ENCODE assay signal across 10 cellular contexts in the genomic region with DNA sequence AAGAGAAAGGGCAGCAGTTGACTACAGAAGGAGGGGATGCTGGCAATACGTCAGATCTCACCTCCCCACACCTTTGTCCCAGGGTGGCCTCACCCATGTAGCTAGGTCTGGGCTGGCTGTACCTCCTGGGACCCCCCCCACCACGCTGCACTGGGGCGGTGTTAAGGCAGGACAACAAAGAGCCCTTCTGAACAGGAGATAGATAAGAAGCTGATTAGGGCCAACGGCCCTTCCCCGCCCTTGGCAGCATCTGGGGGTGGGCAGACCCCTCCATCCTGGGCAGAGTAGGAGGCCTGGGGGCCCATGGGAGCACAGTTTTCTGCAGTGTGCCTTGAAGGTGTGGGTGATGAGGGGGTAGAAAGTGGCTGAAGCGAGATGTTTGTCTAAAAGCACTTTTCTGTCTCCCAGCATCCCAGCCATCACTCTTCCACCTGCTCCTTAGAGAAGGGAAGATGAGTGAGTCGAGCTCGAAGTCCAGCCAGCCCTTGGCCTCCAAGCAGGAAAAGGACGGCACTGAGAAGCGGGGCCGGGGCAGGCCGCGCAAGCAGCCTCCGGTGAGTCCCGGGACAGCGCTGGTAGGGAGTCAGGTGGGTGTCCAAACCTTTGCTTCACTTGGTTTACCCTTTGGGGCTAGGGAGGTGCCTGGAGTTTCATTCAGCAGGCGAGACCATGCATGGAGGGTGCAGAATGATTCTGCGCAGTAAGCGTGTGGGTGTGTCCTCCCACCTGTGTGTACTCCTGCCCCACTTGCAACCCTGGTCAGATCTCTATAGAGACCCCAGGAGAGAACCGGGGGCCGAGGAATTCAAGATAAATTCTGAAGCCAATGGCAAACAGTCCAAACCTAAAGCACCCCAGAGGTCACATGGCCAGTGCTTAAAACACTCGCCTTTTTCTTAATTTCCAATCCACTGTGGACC. TPM values are rescaled to one million over a fixed set of nuclear protein-coding genes. Genes with fewer than 3 reads are reported as not detected.
DNase-seq lines count a peak whose midpoint lies in the region; ATAC-seq lines count a peak whose summit lies in the region.
"Had no signal": no experiment of that assay in that cellular context is flagged by ENCODE, and none has a peak within 500 bp of the region (broad histone marks: within the 10 kb centered on the region; RNA-seq: fewer than 3 reads in every experiment).

No MANE protein-coding gene starts in this region.

- H2AFZ ChIP-seq in GM23248, result no peak overlapping the region

- no peaks in the 10 kb centered on the region for H3K27me3 Mint-ChIP-seq in stimulated activated naive CD8-positive, alpha-beta T cell treated with anti-CD3 and anti-CD28 coated beads, Interleukin-15, Interleukin-2, amounts not matched to agents 100 ng/mL and 50 ng/mL, for 24 hours
- H3K27me3 Mint-ChIP-seq in activated CD4-positive, alpha-beta memory T cell treated with anti-CD3 and anti-CD28 coated beads, Interleukin-2, amount 10 ng/mL, durations not matched to agents 7 days and 5 days, result no peaks in the 10 kb centered on the region

- in situ Hi-C loops in GM23248 (cut with MboI), result no loop called here

- WGBS in GM23248 (ENCODE audit: low coverage in 1 of 2, low lambda C conversion rate in 2 of 2, missing lambda C conversion rate in 2 of 2), 2 experiments, result 92 to 97% methylated on average over 22 of the region's 22 CpGs

- H3K9me3 Mint-ChIP-seq in stimulated activated naive CD8-positive, alpha-beta T cell treated with anti-CD3 and anti-CD28 coated beads, Interleukin-15, Interleukin-2, amounts not matched to agents 100 ng/mL and 50 ng/mL, for 24 hours, result no peaks in the 10 kb centered on the region
- no peaks in the 10 kb centered on the region for H3K9me3 Mint-ChIP-seq in activated CD4-positive, alpha-beta memory T cell treated with anti-CD3 and anti-CD28 coated beads, Interleukin-2, amount 10 ng/mL, durations not matched to agents 7 days and 5 days

- DNase-seq in stimulated activated naive CD8-positive, alpha-beta T cell treated with anti-CD3 and anti-CD28 coated beads, Interleukin-15, Interleukin-2, amounts not matched to agents 100 U/mL and 50 U/mL, for 24 hours, result no peak
- DNase-seq in activated CD4-positive, alpha-beta memory T cell treated with anti-CD3 and anti-CD28 coated beads, Interleukin-2, amount 10 ng/mL, durations not matched to agents 7 days and 5 days, result no peak
- no peak for DNase-seq in NCI-H524 treated with DMSO at 0.1 percent for 48 hours (lab: John Stamatoyannopoulos, UW)
- no peak for DNase-seq in GM23248
- DNase-seq: right cardiac atrium had no signal

- POLR2A ChIA-PET in activated CD4-positive, alpha-beta memory T cell treated with anti-CD3 and anti-CD28 coated beads, Interleukin-2, amount 10 ng/mL, durations not matched to agents 7 days and 5 days (lab: Charles Lee), result interaction anchor here (0.9 to 1.4 kb wide), 3 partner anchors 8 to 184 kb away, joined by 3 to 8 read pairs (median 6); a partner anchor contains a TSS

- no peak overlapping the region for H3K27ac ChIP-seq in iPS-18a (ENCODE audit: low read length)
- no peak overlapping the region for H3K27ac ChIP-seq in GM23248

- H3K9me3 ChIP-seq in iPS-18a (ENCODE audit: control insufficient read depth, low read depth, low read length) (no peaks in the 10 kb centered on the region), GM23248 (ENCODE audit: low read depth) (no peaks in the 10 kb centered on the region)

- no peak overlapping the region for H3K4me2 ChIP-seq in GM23248 (ENCODE audit: unreplicated experiment)

- H3K4me1 Mint-ChIP-seq in stimulated activated naive CD8-positive, alpha-beta T cell treated with anti-CD3 and anti-CD28 coated beads, Interleukin-15, Interleukin-2, amounts not matched to agents 100 ng/mL and 50 ng/mL, for 24 hours (ENCODE audit: low read depth), result peaks cover 78% of the 10 kb centered on the region
- peaks cover 76% of the 10 kb centered on the region for H3K4me1 Mint-ChIP-seq in activated CD4-positive, alpha-beta memory T cell treated with anti-CD3 and anti-CD28 coated beads, Interleukin-2, amount 10 ng/mL, durations not matched to agents 7 days and 5 days

- ATAC-seq in stimulated activated naive CD8-positive, alpha-beta T cell treated with anti-CD3 and anti-CD28 coated beads, Interleukin-15, Interleukin-2, amounts not matched to agents 100 U/mL and 50 U/mL, for 24 hours, result no peak
- ATAC-seq in HG03025 (IDR thresholded peaks at IDR 0.05; ENCODE audit: low FRiP score, unreplicated experiment), result no peak
- no peak for ATAC-seq in GM18519 (IDR thresholded peaks at IDR 0.05; ENCODE audit: low FRiP score, unreplicated experiment)
- ATAC-seq: esophagus mucosa, right cardiac atrium had no signal

- peak overlapping the region; percentile 95 for H3K4me3 ChIP-seq in iPS-18a (ENCODE audit: low read length)
- no peak overlapping the region for H3K4me3 ChIP-seq in GM23248

- H3K4me1 ChIP-seq in iPS-18a (ENCODE audit: control insufficient read depth, low read depth, low read length), result peaks cover 12% of the 10 kb centered on the region
- H3K4me1 ChIP-seq in GM23248 (ENCODE audit: insufficient read depth), result peaks cover 58% of the 10 kb centered on the region

- peaks cover 61% of the 10 kb centered on the region for H3K36me3 Mint-ChIP-seq in stimulated activated naive CD8-positive, alpha-beta T cell treated with anti-CD3 and anti-CD28 coated beads, Interleukin-15, Interleukin-2, amounts not matched to agents 100 ng/mL and 50 ng/mL, for 24 hours (ENCODE audit: low read depth)
- H3K36me3 Mint-ChIP-seq in activated CD4-positive, alpha-beta memory T cell treated with anti-CD3 and anti-CD28 coated beads, Interleukin-2, amount 10 ng/mL, durations not matched to agents 7 days and 5 days (ENCODE audit: low read depth), result peaks cover 67% of the 10 kb centered on the region

- no peaks in the 10 kb centered on the region for H4K20me1 ChIP-seq in GM23248 (ENCODE audit: insufficient read depth)

- H3K9me2 ChIP-seq in GM23248 (ENCODE audit: insufficient read depth), result no peaks in the 10 kb centered on the region

- H3K9ac ChIP-seq in iPS-18a (ENCODE audit: low read length) (peak overlapping the region; percentile 95), GM23248 (no peak overlapping the region)

- CTCF ChIA-PET in activated CD4-positive, alpha-beta memory T cell treated with anti-CD3 and anti-CD28 coated beads, Interleukin-2, amount 10 ng/mL, durations not matched to agents 7 days and 5 days (lab: Charles Lee), result interaction anchor here (1.1 kb wide), 1 partner anchor 9 kb away, joined by 6 read pairs; no protein-coding TSS in a partner anchor

- peaks cover 41% of the 10 kb centered on the region for H3K79me2 ChIP-seq in GM23248 (ENCODE audit: insufficient read depth)

- peaks cover 59% of the 10 kb centered on the region for H3K36me3 ChIP-seq in iPS-18a (ENCODE audit: control insufficient read depth, low read depth, low read length)
- peaks cover 6% of the 10 kb centered on the region; the same call in 1 of the 2 replicates for H3K36me3 ChIP-seq in GM23248 (ENCODE audit: low read depth)

- peak overlapping the region; percentile 95 for H3K4me3 Mint-ChIP-seq in stimulated activated naive CD8-positive, alpha-beta T cell treated with anti-CD3 and anti-CD28 coated beads, Interleukin-15, Interleukin-2, amounts not matched to agents 100 ng/mL and 50 ng/mL, for 24 hours
- no peak overlapping the region for H3K4me3 Mint-ChIP-seq in activated CD4-positive, alpha-beta memory T cell treated with anti-CD3 and anti-CD28 coated beads, Interleukin-2, amount 10 ng/mL, durations not matched to agents 7 days and 5 days

- H3K27me3 ChIP-seq in iPS-18a (ENCODE audit: control insufficient read depth, insufficient read depth, low read length) (no peaks in the 10 kb centered on the region), GM23248 (replicated peaks; ENCODE audit: insufficient read depth) (no peaks in the 10 kb centered on the region)

- H3F3A ChIP-seq in GM23248 (ENCODE audit: insufficient read depth), result peaks cover 35% of the 10 kb centered on the region

- peak overlapping the region; percentile 97 for H3K27ac Mint-ChIP-seq in stimulated activated naive CD8-positive, alpha-beta T cell treated with anti-CD3 and anti-CD28 coated beads, Interleukin-15, Interleukin-2, amounts not matched to agents 100 ng/mL and 50 ng/mL, for 24 hours
- peak overlapping the region; percentile 24 for H3K27ac Mint-ChIP-seq in activated CD4-positive, alpha-beta memory T cell treated with anti-CD3 and anti-CD28 coated beads, Interleukin-2, amount 10 ng/mL, durations not matched to agents 7 days and 5 days

RNA-seq across cellular contexts. Expression of a gene that starts 3.9 kb away (rescaled TPM):
- total RNA-seq in activated CD4-positive, alpha-beta memory T cell treated with anti-CD3 and anti-CD28 coated beads, Interleukin-2, amount 10 ng/mL, durations not matched to agents 7 days and 5 days, result 100 to 1,000 TPM; 269 to 282 TPM
- 197 and 243 TPM in 2 replicates for total RNA-seq in GM23248 (2014; rRNA removed; shearing (Covaris generic))
- polyA plus RNA-seq in GM23248 (2016; fragmentation: Nextera tagmentation; extraction: Ambion mirVana), result 332 and 351 TPM in 2 replicates

RNA-seq across cellular contexts. Expression of a gene that starts 8.2 kb away (rescaled TPM):
- total RNA-seq in activated CD4-positive, alpha-beta memory T cell treated with anti-CD3 and anti-CD28 coated beads, Interleukin-2, amount 10 ng/mL, durations not matched to agents 7 days and 5 days, result 10 to 100 TPM; 38.3 to 38.4 TPM
- 27.6 and 35.1 TPM in 2 replicates for total RNA-seq in GM23248 (2014; rRNA removed; shearing (Covaris generic))
- polyA plus RNA-seq in GM23248 (2016; fragmentation: Nextera tagmentation; extraction: Ambion mirVana), result 55.1 and 58.3 TPM in 2 replicates
